Comparison of ENCODE assay signal across 33 cellular contexts in genomic region chrX:87374324-87374723, GRCh38.
"Had no signal": no experiment of that assay in that cellular context is flagged by ENCODE, and none has a peak within 500 bp of the region (broad histone marks: within the 10 kb centered on the region; RNA-seq: fewer than 3 reads in every experiment).

No MANE protein-coding gene starts in this region.

- H3K4me3 ChIP-seq: adrenal gland, ascending aorta, body of pancreas, breast epithelium, cardiac muscle cell had no signal

- FAIRE-seq: astrocyte, bronchial epithelial cell had no signal

- H3K9me3 ChIP-seq: adrenal gland, ascending aorta, body of pancreas, breast epithelium had no signal

- DNase-seq: activated effector memory CD4-positive, alpha-beta T cell treated with anti-CD3 and anti-CD28 coated beads, Interleukin-2, amount 50 U/mL, for 16 hours; activated effector memory CD4-positive, alpha-beta T cell treated with Interleukin-2 at 50 U/mL for 16 hours; activated gamma-delta T cell; activated gamma-delta T cell treated with Interleukin-2 at 50 U/mL for 16 hours; activated naive CD4-positive, alpha-beta T cell; activated naive CD4-positive, alpha-beta T cell treated with anti-CD3 and anti-CD28 coated beads for 36 hours; activated naive CD4-positive, alpha-beta T cell treated with anti-CD3 and anti-CD28 coated beads, Interleukin-2, amount 10 ng/mL, durations not matched to agents 7 days and 5 days; activated naive CD4-positive, alpha-beta T cell treated with anti-CD3 and anti-CD28 coated beads, Interleukin-2, amount 50 U/mL, for 16 hours; activated naive CD4-positive, alpha-beta T cell treated with Interleukin-2 at 50 U/mL for 16 hours; activated naive CD8-positive, alpha-beta T cell treated with anti-CD3 and anti-CD28 coated beads for 36 hours; activated naive CD8-positive, alpha-beta T cell treated with anti-CD3 and anti-CD28 coated beads, Interleukin-2, amount 10 ng/mL, durations not matched to agents 7 days and 5 days; activated naive CD8-positive, alpha-beta T cell treated with anti-CD3 and anti-CD28 coated beads, Interleukin-2, amount 50 U/mL, for 24 hours; activated T-cell treated with anti-CD3 and anti-CD28 coated beads, Interleukin-2, amount 50 U/mL, for 1 hour; activated T-cell treated with anti-CD3 and anti-CD28 coated beads, Interleukin-2, amount 50 U/mL, for 24 hours; activated T-cell treated with anti-CD3 and anti-CD28 coated beads, Interleukin-2, amount 50 U/mL, for 4 hours; activated T-cell treated with anti-CD3 and anti-CD28 coated beads, Interleukin-2, amount 50 U/mL, for 48 hours; activated T-cell treated with anti-CD3 and anti-CD28 coated beads, Interleukin-2, amount 50 U/mL, for 72 hours; adrenal gland; amniotic stem cell; amygdala; anterior cingulate cortex; aorta; body of pancreas; brain microvascular endothelial cell; caudate nucleus; cerebellar nuclear complex had no signal

- H3K27ac ChIP-seq: adrenal gland, ascending aorta, body of pancreas, brain microvascular endothelial cell, breast epithelium, cardiac muscle cell had no signal

- ATAC-seq: activated naive CD4-positive, alpha-beta T cell treated with anti-CD3 and anti-CD28 coated beads, Interleukin-2, amount 50 U/mL, for 72 hours; activated naive CD8-positive, alpha-beta T cell treated with anti-CD3 and anti-CD28 coated beads, Interleukin-2, amount 50 U/mL, for 24 hours; activated T-cell treated with anti-CD3 and anti-CD28 coated beads, Interleukin-2, amount 50 U/mL, for 4 hours; activated T-cell treated with anti-CD3 and anti-CD28 coated beads, Interleukin-2, amount 50 U/mL, for 72 hours; activated T-helper 17 cell treated with anti-CD3 and anti-CD28 coated beads, Interleukin-2, amount 50 U/mL, for 72 hours; body of pancreas had no signal

- H3K4me1 ChIP-seq: adrenal gland, ascending aorta, body of pancreas, breast epithelium had no signal

- H3K36me3 ChIP-seq: adrenal gland, ascending aorta, brain microvascular endothelial cell, cardiac muscle cell had no signal

- H3K27me3 ChIP-seq: ascending aorta, body of pancreas, brain microvascular endothelial cell, cardiac muscle cell had no signal
